ENCODE assay signal across 1 cellular context in the genomic region with DNA sequence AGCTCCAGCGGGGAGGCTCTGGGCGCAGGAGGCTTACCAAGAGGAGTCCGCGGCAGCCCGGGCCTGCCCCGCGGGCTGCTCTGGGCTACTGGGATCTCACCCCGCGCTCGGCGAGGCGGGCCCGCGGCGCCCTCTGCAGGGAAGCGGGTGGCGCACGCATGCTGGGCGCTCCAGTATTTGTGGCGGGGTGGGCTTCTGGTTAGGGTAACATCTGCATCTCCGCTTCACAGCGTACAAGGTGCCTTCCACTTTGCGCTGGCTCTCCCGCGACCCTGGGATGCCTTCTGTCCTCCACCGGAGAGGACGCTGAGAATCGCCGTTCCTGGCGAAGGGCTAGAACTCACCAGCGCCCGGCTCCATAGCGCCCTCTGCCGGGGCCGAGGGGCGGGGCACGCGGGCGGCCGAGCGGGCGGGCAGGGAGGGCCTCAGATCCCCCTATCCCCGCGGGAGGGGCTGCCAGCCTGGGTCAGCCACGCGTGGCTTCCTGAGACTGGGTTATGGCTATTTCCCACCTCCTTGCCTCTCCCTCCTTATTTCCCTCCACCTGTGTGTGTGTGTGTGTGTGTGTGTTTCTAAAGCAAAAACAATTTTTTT.
TF ChIP-seq lines count a peak whose summit lies in the region.

No MANE protein-coding gene starts in this region.

TF ChIP-seq in K562, 482 proteins besides CTCF, POLR2A, EP300 and RAD21 (continued from another document):
- peak; percentile 57; the same call in 1 of the 2 replicates for TF ChIP-seq SMAD4 (CRISPR knock-in tag; conservative IDR thresholded peaks at IDR 0.05)
- TF ChIP-seq, protein P1, sequence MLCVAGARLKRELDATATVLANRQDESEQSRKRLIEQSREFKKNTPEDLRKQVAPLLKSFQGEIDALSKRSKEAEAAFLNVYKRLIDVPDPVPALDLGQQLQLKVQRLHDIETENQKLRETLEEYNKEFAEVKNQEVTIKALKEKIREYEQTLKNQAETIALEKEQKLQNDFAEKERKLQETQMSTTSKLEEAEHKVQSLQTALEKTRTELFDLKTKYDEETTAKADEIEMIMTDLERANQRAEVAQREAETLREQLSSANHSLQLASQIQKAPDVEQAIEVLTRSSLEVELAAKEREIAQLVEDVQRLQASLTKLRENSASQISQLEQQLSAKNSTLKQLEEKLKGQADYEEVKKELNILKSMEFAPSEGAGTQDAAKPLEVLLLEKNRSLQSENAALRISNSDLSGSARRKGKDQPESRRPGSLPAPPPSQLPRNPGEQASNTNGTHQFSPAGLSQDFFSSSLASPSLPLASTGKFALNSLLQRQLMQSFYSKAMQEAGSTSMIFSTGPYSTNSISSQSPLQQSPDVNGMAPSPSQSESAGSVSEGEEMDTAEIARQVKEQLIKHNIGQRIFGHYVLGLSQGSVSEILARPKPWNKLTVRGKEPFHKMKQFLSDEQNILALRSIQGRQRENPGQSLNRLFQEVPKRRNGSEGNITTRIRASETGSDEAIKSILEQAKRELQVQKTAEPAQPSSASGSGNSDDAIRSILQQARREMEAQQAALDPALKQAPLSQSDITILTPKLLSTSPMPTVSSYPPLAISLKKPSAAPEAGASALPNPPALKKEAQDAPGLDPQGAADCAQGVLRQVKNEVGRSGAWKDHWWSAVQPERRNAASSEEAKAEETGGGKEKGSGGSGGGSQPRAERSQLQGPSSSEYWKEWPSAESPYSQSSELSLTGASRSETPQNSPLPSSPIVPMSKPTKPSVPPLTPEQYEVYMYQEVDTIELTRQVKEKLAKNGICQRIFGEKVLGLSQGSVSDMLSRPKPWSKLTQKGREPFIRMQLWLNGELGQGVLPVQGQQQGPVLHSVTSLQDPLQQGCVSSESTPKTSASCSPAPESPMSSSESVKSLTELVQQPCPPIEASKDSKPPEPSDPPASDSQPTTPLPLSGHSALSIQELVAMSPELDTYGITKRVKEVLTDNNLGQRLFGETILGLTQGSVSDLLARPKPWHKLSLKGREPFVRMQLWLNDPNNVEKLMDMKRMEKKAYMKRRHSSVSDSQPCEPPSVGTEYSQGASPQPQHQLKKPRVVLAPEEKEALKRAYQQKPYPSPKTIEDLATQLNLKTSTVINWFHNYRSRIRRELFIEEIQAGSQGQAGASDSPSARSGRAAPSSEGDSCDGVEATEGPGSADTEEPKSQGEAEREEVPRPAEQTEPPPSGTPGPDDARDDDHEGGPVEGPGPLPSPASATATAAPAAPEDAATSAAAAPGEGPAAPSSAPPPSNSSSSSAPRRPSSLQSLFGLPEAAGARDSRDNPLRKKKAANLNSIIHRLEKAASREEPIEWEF (CRISPR knock-in tag; IDR thresholded peaks at IDR 0.05) = no peak
